In the genomic region with DNA sequence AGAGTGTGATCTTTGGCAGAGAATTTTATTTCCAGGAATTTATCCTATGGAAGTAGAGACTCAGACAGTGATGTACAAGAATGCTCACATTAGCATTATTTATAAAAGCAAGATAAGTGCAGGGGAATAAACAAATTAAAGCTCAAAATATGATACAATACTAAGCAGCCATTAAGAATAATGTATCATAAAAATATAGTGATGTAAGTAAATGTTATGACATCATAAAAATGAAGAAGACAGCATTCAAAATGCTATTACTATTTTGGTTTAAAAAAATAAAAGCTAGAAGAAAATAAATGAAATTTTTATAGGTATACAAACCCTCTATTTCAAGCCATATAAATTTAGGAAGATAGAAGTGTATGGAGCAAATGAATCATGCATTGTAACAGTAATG, we compare ENCODE assay signal across 26 cellular contexts. TPM values are rescaled to one million over a fixed set of nuclear protein-coding genes. Genes with fewer than 3 reads are reported as not detected.
DNase-seq lines count a peak whose midpoint lies in the region; ATAC-seq, FAIRE-seq and TF ChIP-seq lines count a peak whose summit lies in the region.
"Had no signal": no experiment of that assay in that cellular context is flagged by ENCODE, and none has a peak within 500 bp of the region (broad histone marks: within the 10 kb centered on the region; RNA-seq: fewer than 3 reads in every experiment).

No MANE protein-coding gene starts in this region.

- H3F3A ChIP-seq in PC-3 (ENCODE audit: low read length, unreplicated experiment), result peaks cover 4% of the 10 kb centered on the region

- no peaks in the 10 kb centered on the region for H3K9me2 ChIP-seq in PC-3 (replicated peaks; ENCODE audit: low read length)

- H3K27ac ChIP-seq in HepG2 (ENCODE audit: extremely low read length, insufficient read depth, low read length) (no peak overlapping the region), right lobe of liver (no peak overlapping the region), PC-3 (ENCODE audit: low read length) (peak overlapping the region; percentile 53), foreskin keratinocyte (peak overlapping the region; percentile 2)
- H3K27ac ChIP-seq: A549; BLaER1 treated with 17β-estradiol and CSF1 and Interleukin-3, amounts not matched to agents 10 nM and 100 nM had no signal

- DNase-seq in HepG2 (ENCODE audit: low spot score), result no peak
- DNase-seq in right lobe of liver, result no peak
- DNase-seq in PC-3, result no peak
- DNase-seq in foreskin keratinocyte, result no peak
- no peak for DNase-seq in kidney glomerular epithelial cell (lab: John Stamatoyannopoulos, UW)
- DNase-seq in DMS79 (lab: John Stamatoyannopoulos, UW), result no peak
- DNase-seq: 8988T; ACHN; AML-193; BE2C; Calu3; CD4-positive, alpha-beta T cell; CD8-positive, alpha-beta memory T cell; COR-L47; DMS53; DND-41; H9 had no signal

- H3K4me1 ChIP-seq in HepG2 (ENCODE audit: insufficient read depth, low read length) (no peaks in the 10 kb centered on the region), right lobe of liver (no peaks in the 10 kb centered on the region), PC-3 (ENCODE audit: insufficient read depth, low read length) (peaks cover 39% of the 10 kb centered on the region), foreskin keratinocyte (peaks cover 16% of the 10 kb centered on the region)
- H3K4me1 ChIP-seq: BE2C; BLaER1 treated with 17β-estradiol and CSF1 and Interleukin-3, amounts not matched to agents 10 nM and 100 nM had no signal

- CTCF ChIA-PET in HepG2 (lab: Yijun Ruan, JAX; ENCODE audit: low intra/inter-chr PET ratio, low total read pairs) (no interaction called here), PC-3 (lab: Charles Lee) (no interaction called here)

- ATAC-seq in HepG2, result no peak
- ATAC-seq in right lobe of liver, result no peak
- no peak for ATAC-seq in PC-3
- no peak for ATAC-seq in foreskin keratinocyte
- ATAC-seq in HG02885 (IDR thresholded peaks at IDR 0.05; ENCODE audit: poor library complexity, unreplicated experiment), result no peak
- ATAC-seq: A549, GM23338, HCT116 had no signal

- H3K4me2 ChIP-seq in HepG2 (ENCODE audit: low read depth, low read length) (no peak overlapping the region), PC-3 (ENCODE audit: low read length) (no peak overlapping the region)
- H3K4me2 ChIP-seq: A549; BLaER1 treated with 17β-estradiol and CSF1 and Interleukin-3, amounts not matched to agents 10 nM and 100 nM; GM23338 had no signal

- H2AFZ ChIP-seq in HepG2 (ENCODE audit: low read length), result no peak overlapping the region
- no peak overlapping the region for H2AFZ ChIP-seq in PC-3 (ENCODE audit: low read length)
- H2AFZ ChIP-seq: GM23338 had no signal

- TF ChIP-seq CTCF in HepG2 (CRISPR knock-in tag; IDR thresholded peaks at IDR 0.05) (no peak), right lobe of liver (IDR thresholded peaks at IDR 0.05) (no peak), PC-3 (conservative IDR thresholded peaks at IDR 0.05; ENCODE audit: low read depth, low read length) (no peak), foreskin keratinocyte (conservative IDR thresholded peaks at IDR 0.05) (no peak)

- in situ Hi-C loops in HepG2 (cut with HindIII; ENCODE audit: extremely low pct_ligation_motif_present, low pct_unique_long_range_greater_than_20kb), result no loop called here

- H3K36me3 ChIP-seq in HepG2 (replicated peaks in 1 of 2; ENCODE audit: control insufficient read depth in 1 of 2, insufficient read depth in 2 of 2, low read length in 2 of 2), result no peaks in the 10 kb centered on the region
- H3K36me3 ChIP-seq in right lobe of liver, result no peaks in the 10 kb centered on the region
- no peaks in the 10 kb centered on the region for H3K36me3 ChIP-seq in PC-3 (ENCODE audit: low read depth, low read length)
- H3K36me3 ChIP-seq: BE2C; BLaER1 treated with 17β-estradiol and CSF1 and Interleukin-3, amounts not matched to agents 10 nM and 100 nM had no signal

- no peak for FAIRE-seq in HepG2 (lab: Jason Lieb, UNC)
- FAIRE-seq: A549, G401.6, GM12892 had no signal

- no peak for TF ChIP-seq EP300 in HepG2 (IDR thresholded peaks at IDR 0.05; ENCODE audit: low read depth in 2 of 2, low read length in 2 of 2)
- TF ChIP-seq EP300 in HepG2 (CRISPR knock-in tag; IDR thresholded peaks at IDR 0.05; ENCODE audit: borderline replicate concordance), result no peak

- POLR2A ChIA-PET in HepG2 (lab: Yijun Ruan, JAX), result no interaction called here
- POLR2A ChIA-PET in PC-3 (lab: Charles Lee; ENCODE audit: unreplicated experiment), result no interaction called here

- no peaks in the 10 kb centered on the region; the same call in 1 of the 2 replicates for H3K9me3 ChIP-seq in HepG2 (ENCODE audit: low read length)
- H3K9me3 ChIP-seq in right lobe of liver, result no peaks in the 10 kb centered on the region
- H3K9me3 ChIP-seq in PC-3 (ENCODE audit: low read length), result no peaks in the 10 kb centered on the region
- H3K9me3 ChIP-seq: A549; BE2C; BLaER1 treated with 17β-estradiol and CSF1 and Interleukin-3, amounts not matched to agents 10 nM and 100 nM had no signal

- no TSS peak for BruUV-seq in HepG2 (replicated peaks; lab: Mats Ljungman, UMichigan)
- no TSS peak for BruUV-seq in PC-3 (replicated peaks; lab: Mats Ljungman, UMichigan)

- TF ChIP-seq RAD21 in HepG2 (CRISPR knock-in tag; IDR thresholded peaks at IDR 0.05), result no peak

- TF ChIP-seq POLR2A in HepG2 (IDR thresholded peaks at IDR 0.05; ENCODE audit: insufficient read depth in 1 of 2, low read depth in 2 of 2, low read length in 2 of 2) (no peak), right lobe of liver (IDR thresholded peaks at IDR 0.05) (no peak)

- H4K20me1 ChIP-seq in HepG2 (ENCODE audit: insufficient read depth, low read length) (no peaks in the 10 kb centered on the region), PC-3 (ENCODE audit: low read length) (no peaks in the 10 kb centered on the region)
- H4K20me1 ChIP-seq: BLaER1 treated with 17β-estradiol and CSF1 and Interleukin-3, amounts not matched to agents 10 nM and 100 nM had no signal

- H3K9ac ChIP-seq in HepG2 (ENCODE audit: insufficient read depth, low read depth, low read length), result no peak overlapping the region
- H3K9ac ChIP-seq in PC-3 (ENCODE audit: low read length), result no peak overlapping the region
- H3K9ac ChIP-seq: BLaER1 treated with 17β-estradiol and CSF1 and Interleukin-3, amounts not matched to agents 10 nM and 100 nM had no signal

- H3K79me2 ChIP-seq in HepG2 (ENCODE audit: insufficient read depth, low read length) (no peaks in the 10 kb centered on the region), PC-3 (ENCODE audit: low read length) (no peaks in the 10 kb centered on the region)

- intact Hi-C loops in HepG2 (cut with micrococcal nuclease; ENCODE audit: unreplicated experiment) (no loop called here), right lobe of liver (cut with DNase I) (no loop called here), PC-3 (cut with micrococcal nuclease) (loop anchor here (10.0 kb wide), 1 partner anchor 126 kb away; no protein-coding TSS in a partner anchor)

- H3K27me3 ChIP-seq in HepG2 (ENCODE audit: control insufficient read depth in 1 of 2, insufficient read depth in 2 of 2, low read length in 2 of 2), result no peaks in the 10 kb centered on the region
- no peaks in the 10 kb centered on the region for H3K27me3 ChIP-seq in right lobe of liver
- H3K27me3 ChIP-seq in PC-3 (ENCODE audit: low read length), result no peaks in the 10 kb centered on the region
- no peaks in the 10 kb centered on the region for H3K27me3 ChIP-seq in foreskin keratinocyte
- H3K27me3 ChIP-seq: BE2C; BLaER1 treated with 17β-estradiol and CSF1 and Interleukin-3, amounts not matched to agents 10 nM and 100 nM had no signal

- H3K4me3 ChIP-seq in HepG2 (replicated peaks in 1 of 3; ENCODE audit: insufficient read depth in 1 of 3, low read depth in 2 of 3, low read length in 3 of 3) (no peak overlapping the region), right lobe of liver (no peak overlapping the region), PC-3 (ENCODE audit: low read length) (no peak overlapping the region)
- H3K4me3 ChIP-seq: A549; BLaER1 treated with 17β-estradiol and CSF1 and Interleukin-3, amounts not matched to agents 10 nM and 100 nM; GM23338 had no signal

RNA-seq across cellular contexts. Expression of a gene that starts 17.1 kb away (rescaled TPM):
- total RNA-seq in HepG2 (2016; rRNA removed; fragmentation: Illumina TruSeq; extraction: Trizol) (not detected in 2 replicates), right lobe of liver (not detected), PC-3 (2014; rRNA removed) (not detected in 2 replicates), foreskin keratinocyte (not detected in 2 replicates)
- not detected in 2 replicates for total RNA-seq in HepG2 (2016; cell fraction: cytosol; rRNA removed; fragmentation: Illumina TruSeq; extraction: Trizol; ENCODE audit: low read depth)
- total RNA-seq in HepG2 (2016; cell fraction: insoluble cytoplasmic fraction; rRNA removed; fragmentation: Illumina TruSeq; extraction: Trizol), result not detected in 2 replicates
- total RNA-seq in HepG2 (2016; cell fraction: membrane; rRNA removed; fragmentation: Illumina TruSeq; extraction: Trizol), result not detected in 2 replicates
- not detected in 2 replicates for total RNA-seq in HepG2 (2016; cell fraction: nucleus; rRNA removed; fragmentation: Illumina TruSeq; extraction: Trizol)
- polyA plus RNA-seq in HepG2 (2011; rRNA removed) (not detected in 2 replicates), foreskin keratinocyte (not detected in 2 replicates)
- polyA plus RNA-seq in HepG2 (2011; cell fraction: cytosol; rRNA removed), result not detected in 2 replicates
- polyA plus RNA-seq in HepG2 (2011; cell fraction: nucleus; rRNA removed), result not detected in 2 replicates
- not detected in 2 replicates for polyA plus RNA-seq in HepG2 (2012)
- polyA plus RNA-seq in HepG2 (2016; cell fraction: cytosol; fragmentation: Illumina TruSeq; extraction: Trizol; ENCODE audit: low read depth), result not detected in 2 replicates
- polyA plus RNA-seq in HepG2 (2016; cell fraction: insoluble cytoplasmic fraction; fragmentation: Illumina TruSeq; extraction: Trizol; ENCODE audit: low read depth), result not detected in 2 replicates
- polyA plus RNA-seq in HepG2 (2016; cell fraction: membrane; fragmentation: Illumina TruSeq; extraction: Trizol; ENCODE audit: low read depth), result not detected in 2 replicates
- polyA plus RNA-seq in HepG2 (2016; cell fraction: nucleus; fragmentation: Illumina TruSeq; extraction: Trizol; ENCODE audit: insufficient read depth, low read depth), result not detected in 2 replicates
- not detected in 2 replicates for polyA minus RNA-seq in HepG2 (2011; rRNA and poly(A)+ RNA removed; ENCODE audit: low replicate concordance)
- polyA minus RNA-seq in HepG2 (2011; cell fraction: cytosol; rRNA and poly(A)+ RNA removed), result not detected in 2 replicates
- polyA minus RNA-seq in HepG2 (2011; cell fraction: nucleus; rRNA and poly(A)+ RNA removed), result not detected in 2 replicates
- total RNA-seq: Calu3; CD4-positive, alpha-beta T cell; CD8-positive, alpha-beta memory T cell; GM23338; H4; H9 had no signal
- polyA plus RNA-seq: A549; CD14-positive monocyte; CD8-positive, alpha-beta memory T cell; GM23338 had no signal

RNA-seq across cellular contexts. Expression of a gene that starts 17.2 kb away (rescaled TPM):
- total RNA-seq in HepG2 (2016; rRNA removed; fragmentation: Illumina TruSeq; extraction: Trizol) (not detected in 2 replicates), right lobe of liver (1 to 10 TPM in 1 of 6 experiments, under 1 TPM in 2, not detected in 3; 0.24 to 1.2 (median 0.26) TPM), PC-3 (2014; rRNA removed) (not detected in 2 replicates), foreskin keratinocyte (not detected in 2 replicates)
- not detected in 2 replicates for total RNA-seq in HepG2 (2016; cell fraction: cytosol; rRNA removed; fragmentation: Illumina TruSeq; extraction: Trizol; ENCODE audit: low read depth)
- not detected in 2 replicates for total RNA-seq in HepG2 (2016; cell fraction: insoluble cytoplasmic fraction; rRNA removed; fragmentation: Illumina TruSeq; extraction: Trizol)
- total RNA-seq in HepG2 (2016; cell fraction: membrane; rRNA removed; fragmentation: Illumina TruSeq; extraction: Trizol), result not detected in 2 replicates
- not detected in 2 replicates for total RNA-seq in HepG2 (2016; cell fraction: nucleus; rRNA removed; fragmentation: Illumina TruSeq; extraction: Trizol)
- polyA plus RNA-seq in HepG2 (2011; rRNA removed) (not detected in 2 replicates), foreskin keratinocyte (not detected in 2 replicates)
- not detected in 2 replicates for polyA plus RNA-seq in HepG2 (2011; cell fraction: cytosol; rRNA removed)
- not detected in 2 replicates for polyA plus RNA-seq in HepG2 (2011; cell fraction: nucleus; rRNA removed)
- not detected in 2 replicates for polyA plus RNA-seq in HepG2 (2012)
- polyA plus RNA-seq in HepG2 (2016; cell fraction: cytosol; fragmentation: Illumina TruSeq; extraction: Trizol; ENCODE audit: low read depth), result not detected in 2 replicates
- not detected in 2 replicates for polyA plus RNA-seq in HepG2 (2016; cell fraction: insoluble cytoplasmic fraction; fragmentation: Illumina TruSeq; extraction: Trizol; ENCODE audit: low read depth)
- not detected in 2 replicates for polyA plus RNA-seq in HepG2 (2016; cell fraction: membrane; fragmentation: Illumina TruSeq; extraction: Trizol; ENCODE audit: low read depth)
- not detected in 2 replicates for polyA plus RNA-seq in HepG2 (2016; cell fraction: nucleus; fragmentation: Illumina TruSeq; extraction: Trizol; ENCODE audit: insufficient read depth, low read depth)
- polyA minus RNA-seq in HepG2 (2011; rRNA and poly(A)+ RNA removed; ENCODE audit: low replicate concordance), result not detected in 2 replicates
- polyA minus RNA-seq in HepG2 (2011; cell fraction: cytosol; rRNA and poly(A)+ RNA removed), result not detected in 2 replicates
- not detected in 2 replicates for polyA minus RNA-seq in HepG2 (2011; cell fraction: nucleus; rRNA and poly(A)+ RNA removed)
- total RNA-seq: CD4-positive, alpha-beta T cell; CD8-positive, alpha-beta memory T cell; GM23338; H4; H9 had no signal
- polyA plus RNA-seq: A549; CD14-positive monocyte; CD8-positive, alpha-beta memory T cell; GM23338 had no signal

Comparison
In these comparisons a context has a peak if more than half of its experiments do, and no peak if none do; other contexts are left out.
1. H3K27ac ChIP-seq: peak in PC-3 (single experiment) and foreskin keratinocyte (single experiment); none in HepG2 (single experiment) and right lobe of liver (0 of 3).